ENCODE assay signal across 1 cellular context in genomic region chr12:39392154-39392925, GRCh38.
TF ChIP-seq lines count a peak whose summit lies in the region.

No MANE protein-coding gene starts in this region.

TF ChIP-seq in WTC11, 78 proteins besides CTCF, POLR2A, EP300 and RAD21:
- no peak for TF ChIP-seq HMGA2 (CRISPR knock-in tag; IDR thresholded peaks at IDR 0.05)
- no peak for TF ChIP-seq ZNF219 (CRISPR knock-in tag; IDR thresholded peaks at IDR 0.05; ENCODE audit: borderline replicate concordance)
- TF ChIP-seq HMGXB4 (CRISPR knock-in tag; IDR thresholded peaks at IDR 0.05) = no peak
- TF ChIP-seq, protein P1, sequence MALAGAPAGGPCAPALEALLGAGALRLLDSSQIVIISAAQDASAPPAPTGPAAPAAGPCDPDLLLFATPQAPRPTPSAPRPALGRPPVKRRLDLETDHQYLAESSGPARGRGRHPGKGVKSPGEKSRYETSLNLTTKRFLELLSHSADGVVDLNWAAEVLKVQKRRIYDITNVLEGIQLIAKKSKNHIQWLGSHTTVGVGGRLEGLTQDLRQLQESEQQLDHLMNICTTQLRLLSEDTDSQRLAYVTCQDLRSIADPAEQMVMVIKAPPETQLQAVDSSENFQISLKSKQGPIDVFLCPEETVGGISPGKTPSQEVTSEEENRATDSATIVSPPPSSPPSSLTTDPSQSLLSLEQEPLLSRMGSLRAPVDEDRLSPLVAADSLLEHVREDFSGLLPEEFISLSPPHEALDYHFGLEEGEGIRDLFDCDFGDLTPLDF (CRISPR knock-in tag; IDR thresholded peaks at IDR 0.05) = no peak
- TF ChIP-seq, protein P2, sequence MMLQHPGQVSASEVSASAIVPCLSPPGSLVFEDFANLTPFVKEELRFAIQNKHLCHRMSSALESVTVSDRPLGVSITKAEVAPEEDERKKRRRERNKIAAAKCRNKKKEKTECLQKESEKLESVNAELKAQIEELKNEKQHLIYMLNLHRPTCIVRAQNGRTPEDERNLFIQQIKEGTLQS (CRISPR knock-in tag; conservative IDR thresholded peaks at IDR 0.05) = no peak
- TF ChIP-seq, protein P3, sequence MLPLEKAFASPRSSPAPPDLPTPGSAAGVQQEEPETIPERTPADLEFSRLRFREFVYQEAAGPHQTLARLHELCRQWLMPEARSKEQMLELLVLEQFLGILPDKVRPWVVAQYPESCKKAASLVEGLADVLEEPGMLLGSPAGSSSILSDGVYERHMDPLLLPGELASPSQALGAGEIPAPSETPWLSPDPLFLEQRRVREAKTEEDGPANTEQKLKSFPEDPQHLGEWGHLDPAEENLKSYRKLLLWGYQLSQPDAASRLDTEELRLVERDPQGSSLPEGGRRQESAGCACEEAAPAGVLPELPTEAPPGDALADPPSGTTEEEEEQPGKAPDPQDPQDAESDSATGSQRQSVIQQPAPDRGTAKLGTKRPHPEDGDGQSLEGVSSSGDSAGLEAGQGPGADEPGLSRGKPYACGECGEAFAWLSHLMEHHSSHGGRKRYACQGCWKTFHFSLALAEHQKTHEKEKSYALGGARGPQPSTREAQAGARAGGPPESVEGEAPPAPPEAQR (CRISPR knock-in tag; IDR thresholded peaks at IDR 0.05) = no peak
- TF ChIP-seq ELF4 (CRISPR knock-in tag; IDR thresholded peaks at IDR 0.05; ENCODE audit: low read depth) = no peak
- no peak for TF ChIP-seq ZBTB43 (CRISPR knock-in tag; IDR thresholded peaks at IDR 0.05)
- TF ChIP-seq ZBTB21 (CRISPR knock-in tag; IDR thresholded peaks at IDR 0.05; ENCODE audit: borderline replicate concordance) = no peak
- no peak for TF ChIP-seq ZNF423 (CRISPR knock-in tag; IDR thresholded peaks at IDR 0.05)
- no peak for TF ChIP-seq GRHL2 (CRISPR knock-in tag; IDR thresholded peaks at IDR 0.05; ENCODE audit: insufficient replicate concordance, severe bottlenecking)
- TF ChIP-seq, protein P4, sequence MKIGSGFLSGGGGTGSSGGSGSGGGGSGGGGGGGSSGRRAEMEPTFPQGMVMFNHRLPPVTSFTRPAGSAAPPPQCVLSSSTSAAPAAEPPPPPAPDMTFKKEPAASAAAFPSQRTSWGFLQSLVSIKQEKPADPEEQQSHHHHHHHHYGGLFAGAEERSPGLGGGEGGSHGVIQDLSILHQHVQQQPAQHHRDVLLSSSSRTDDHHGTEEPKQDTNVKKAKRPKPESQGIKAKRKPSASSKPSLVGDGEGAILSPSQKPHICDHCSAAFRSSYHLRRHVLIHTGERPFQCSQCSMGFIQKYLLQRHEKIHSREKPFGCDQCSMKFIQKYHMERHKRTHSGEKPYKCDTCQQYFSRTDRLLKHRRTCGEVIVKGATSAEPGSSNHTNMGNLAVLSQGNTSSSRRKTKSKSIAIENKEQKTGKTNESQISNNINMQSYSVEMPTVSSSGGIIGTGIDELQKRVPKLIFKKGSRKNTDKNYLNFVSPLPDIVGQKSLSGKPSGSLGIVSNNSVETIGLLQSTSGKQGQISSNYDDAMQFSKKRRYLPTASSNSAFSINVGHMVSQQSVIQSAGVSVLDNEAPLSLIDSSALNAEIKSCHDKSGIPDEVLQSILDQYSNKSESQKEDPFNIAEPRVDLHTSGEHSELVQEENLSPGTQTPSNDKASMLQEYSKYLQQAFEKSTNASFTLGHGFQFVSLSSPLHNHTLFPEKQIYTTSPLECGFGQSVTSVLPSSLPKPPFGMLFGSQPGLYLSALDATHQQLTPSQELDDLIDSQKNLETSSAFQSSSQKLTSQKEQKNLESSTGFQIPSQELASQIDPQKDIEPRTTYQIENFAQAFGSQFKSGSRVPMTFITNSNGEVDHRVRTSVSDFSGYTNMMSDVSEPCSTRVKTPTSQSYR (CRISPR knock-in tag; IDR thresholded peaks at IDR 0.05) = no peak
- TF ChIP-seq GTF2I (CRISPR knock-in tag; conservative IDR thresholded peaks at IDR 0.05) = no peak
- no peak for TF ChIP-seq PRRX2 (CRISPR knock-in tag; IDR thresholded peaks at IDR 0.05)
- TF ChIP-seq CREM (CRISPR knock-in tag; IDR thresholded peaks at IDR 0.05) = no peak
- TF ChIP-seq GABPB1 (CRISPR knock-in tag; IDR thresholded peaks at IDR 0.05) = no peak
